ENCODE assay signal across 18 cellular contexts in genomic region chr12:106271575-106272505, GRCh38. TPM values are rescaled to one million over a fixed set of nuclear protein-coding genes. Genes with fewer than 3 reads are reported as not detected.
DNase-seq lines count a peak whose midpoint lies in the region; ATAC-seq, FAIRE-seq and TF ChIP-seq lines count a peak whose summit lies in the region.
"Had no signal": no experiment of that assay in that cellular context is flagged by ENCODE, and none has a peak within 500 bp of the region (broad histone marks: within the 10 kb centered on the region; RNA-seq: fewer than 3 reads in every experiment).

No MANE protein-coding gene starts in this region.

- H2BK12ac ChIP-seq in mesenchymal stem cell (ENCODE audit: low read length in 2 of 2): no peak overlapping the region

- intact Hi-C loops in left ventricle myocardium superior (cut with micrococcal nuclease): no loop called here
- intact Hi-C loops in HepG2 (cut with micrococcal nuclease; ENCODE audit: unreplicated experiment): no loop called here

- TF ChIP-seq CTCF in right atrium auricular region (IDR thresholded peaks at IDR 0.05) (no peak), HepG2 (CRISPR knock-in tag; IDR thresholded peaks at IDR 0.05) (no peak)

- DNase-seq in left ventricle myocardium superior: no peak
- DNase-seq in right atrium auricular region (ENCODE audit: low spot score): no peak
- no peak for DNase-seq in epithelial cell of prostate (ENCODE audit: low read depth, low spot score)
- DNase-seq in HepG2 (ENCODE audit: low spot score): no peak
- no peak for DNase-seq in mesenchymal stem cell
- DNase-seq in NCI-H128 (lab: John Stamatoyannopoulos, UW; ENCODE audit: unreplicated experiment): no peak
- no peak for DNase-seq in activated CD8-positive, alpha-beta memory T cell treated with anti-CD3 and anti-CD28 coated beads, Interleukin-2, amount 50 U/mL, for 4 hours
- DNase-seq: EL, HCEC 1CT, IMR-90, MV-4-11, NCI-H1694 treated with DMSO at 0.1 percent for 48 hours, NCI-H446 treated with DMSO at 0.1 percent for 48 hours, NCI-H748 treated with DMSO at 0.1 percent for 48 hours, Peyer's patch, Right ventricle myocardium superior had no signal

- no peak overlapping the region for H3K14ac ChIP-seq in mesenchymal stem cell (ENCODE audit: low read length in 2 of 2)

- H3K4me2 ChIP-seq in HepG2 (ENCODE audit: low read depth, low read length) (no peak overlapping the region; the same call in 1 of the 2 replicates), mesenchymal stem cell (ENCODE audit: low read length, poor library complexity, severe bottlenecking) (no peak overlapping the region)
- H3K4me2 ChIP-seq: BLaER1 treated with 17β-estradiol and CSF1 and Interleukin-3, amounts not matched to agents 10 nM and 100 nM had no signal

- H3K27ac ChIP-seq in right atrium auricular region (no peak overlapping the region), epithelial cell of prostate (peak overlapping the region; percentile 59), HepG2 (ENCODE audit: extremely low read length, insufficient read depth, low read length) (no peak overlapping the region), mesenchymal stem cell (ENCODE audit: low read length, poor library complexity, severe bottlenecking) (no peak overlapping the region)
- H3K27ac ChIP-seq: BLaER1 treated with 17β-estradiol and CSF1 and Interleukin-3, amounts not matched to agents 10 nM and 100 nM; Peyer's patch had no signal

- H3K23ac ChIP-seq in mesenchymal stem cell (ENCODE audit: low read length in 2 of 2): no peak overlapping the region

- no peaks in the 10 kb centered on the region for H3K9me3 ChIP-seq in right atrium auricular region
- no peaks in the 10 kb centered on the region for H3K9me3 ChIP-seq in HepG2 (ENCODE audit: low read length)
- H3K9me3 ChIP-seq in mesenchymal stem cell (ENCODE audit: control insufficient read depth, low read length): no peaks in the 10 kb centered on the region
- H3K9me3 ChIP-seq: BLaER1 treated with 17β-estradiol and CSF1 and Interleukin-3, amounts not matched to agents 10 nM and 100 nM; Peyer's patch had no signal

- H3K79me2 ChIP-seq in HepG2 (ENCODE audit: insufficient read depth, low read length): no peaks in the 10 kb centered on the region

- H3K36me3 ChIP-seq in right atrium auricular region (no peaks in the 10 kb centered on the region), HepG2 (replicated peaks in 1 of 2; ENCODE audit: control insufficient read depth in 1 of 2, insufficient read depth in 2 of 2, low read length in 2 of 2) (no peaks in the 10 kb centered on the region), mesenchymal stem cell (ENCODE audit: control insufficient read depth in 1 of 2, insufficient read depth in 2 of 2, low read depth in 1 of 2, low read length in 2 of 2) (no peaks in the 10 kb centered on the region)
- H3K36me3 ChIP-seq: BLaER1 treated with 17β-estradiol and CSF1 and Interleukin-3, amounts not matched to agents 10 nM and 100 nM; Peyer's patch had no signal

- no peak overlapping the region for H2BK120ac ChIP-seq in mesenchymal stem cell (ENCODE audit: low read depth, low read length)

- no peak for FAIRE-seq in HepG2 (lab: Jason Lieb, UNC)

- H3K27me3 ChIP-seq in right atrium auricular region (no peaks in the 10 kb centered on the region), HepG2 (ENCODE audit: control insufficient read depth in 1 of 2, insufficient read depth in 2 of 2, low read length in 2 of 2) (peaks cover 1 to 2% of the 10 kb centered on the region in 2 experiments; a peak in 1 of 5 replicates), mesenchymal stem cell (ENCODE audit: control insufficient read depth in 1 of 2, insufficient read depth in 1 of 2, low read length in 2 of 2) (no peaks in the 10 kb centered on the region)
- H3K27me3 ChIP-seq: BLaER1 treated with 17β-estradiol and CSF1 and Interleukin-3, amounts not matched to agents 10 nM and 100 nM; Peyer's patch had no signal

- no peak overlapping the region for H3K18ac ChIP-seq in mesenchymal stem cell (ENCODE audit: low read depth in 1 of 2, low read length in 2 of 2)

- H4K20me1 ChIP-seq in HepG2 (ENCODE audit: insufficient read depth, low read length): no peaks in the 10 kb centered on the region
- H4K20me1 ChIP-seq: BLaER1 treated with 17β-estradiol and CSF1 and Interleukin-3, amounts not matched to agents 10 nM and 100 nM had no signal

- H2AFZ ChIP-seq in HepG2 (ENCODE audit: low read length): no peak overlapping the region
- H2AFZ ChIP-seq in mesenchymal stem cell (ENCODE audit: low read depth, low read length): no peak overlapping the region

- H3K4ac ChIP-seq in mesenchymal stem cell (ENCODE audit: low read depth in 1 of 2, low read length in 2 of 2): no peak overlapping the region

- no peak overlapping the region for H2BK15ac ChIP-seq in mesenchymal stem cell (ENCODE audit: low read depth, poor library complexity, severe bottlenecking)

- WGBS in HepG2 (ENCODE audit: low lambda C conversion rate): 53% methylated on average over 5 of the region's 5 CpGs
- WGBS in mesenchymal stem cell: 83% methylated on average over 1 of the region's 5 CpGs

- no peak for TF ChIP-seq POLR2A in HepG2 (IDR thresholded peaks at IDR 0.05; ENCODE audit: insufficient read depth in 1 of 2, low read depth in 2 of 2, low read length in 2 of 2)

- no peak for TF ChIP-seq RAD21 in HepG2 (CRISPR knock-in tag; IDR thresholded peaks at IDR 0.05)

- BruUV-seq in HepG2 (replicated peaks; lab: Mats Ljungman, UMichigan): no TSS peak

- CTCF ChIA-PET in HepG2 (lab: Yijun Ruan, JAX; ENCODE audit: low intra/inter-chr PET ratio, low total read pairs): no interaction called here

- H4K91ac ChIP-seq in mesenchymal stem cell (ENCODE audit: low read length): no peak overlapping the region

- ATAC-seq in left ventricle myocardium superior (peak; percentile 56), HepG2 (no peak), GM21825 (IDR thresholded peaks at IDR 0.05; ENCODE audit: unreplicated experiment) (no peak)

- no peak for TF ChIP-seq EP300 in HepG2 (IDR thresholded peaks at IDR 0.05; ENCODE audit: low read depth in 2 of 2, low read length in 2 of 2)
- no peak for TF ChIP-seq EP300 in HepG2 (CRISPR knock-in tag; IDR thresholded peaks at IDR 0.05; ENCODE audit: borderline replicate concordance)

- no peak overlapping the region for H3K4me3 ChIP-seq in right atrium auricular region
- H3K4me3 ChIP-seq in HepG2 (replicated peaks in 1 of 3; ENCODE audit: insufficient read depth in 1 of 3, low read depth in 2 of 3, low read length in 3 of 3): no peak overlapping the region
- no peak overlapping the region for H3K4me3 ChIP-seq in mesenchymal stem cell (ENCODE audit: insufficient read depth in 1 of 2, low read depth in 1 of 2, low read length in 2 of 2)
- H3K4me3 ChIP-seq: BLaER1 treated with 17β-estradiol and CSF1 and Interleukin-3, amounts not matched to agents 10 nM and 100 nM; Peyer's patch had no signal

- in situ Hi-C loops in HepG2 (cut with HindIII; ENCODE audit: extremely low pct_ligation_motif_present, low pct_unique_long_range_greater_than_20kb): no loop called here

- H3K79me1 ChIP-seq in mesenchymal stem cell (replicated peaks; ENCODE audit: low read length, poor library complexity, severe bottlenecking): no peaks in the 10 kb centered on the region

- H3K4me1 ChIP-seq in right atrium auricular region (no peaks in the 10 kb centered on the region), HepG2 (ENCODE audit: insufficient read depth, low read length) (peaks cover 49% of the 10 kb centered on the region), mesenchymal stem cell (ENCODE audit: control insufficient read depth, insufficient read depth, low read depth, low read length) (no peaks in the 10 kb centered on the region)

- no peak overlapping the region for H2BK5ac ChIP-seq in mesenchymal stem cell (ENCODE audit: low read depth, low read length, poor library complexity, severe bottlenecking)

- H3K9ac ChIP-seq in HepG2 (ENCODE audit: insufficient read depth, low read depth, low read length) (0 out of 2 replicates have a peak overlapping the region, but pooled peaks have one; percentile 6), mesenchymal stem cell (ENCODE audit: low read length) (no peak overlapping the region)
- H3K9ac ChIP-seq: BLaER1 treated with 17β-estradiol and CSF1 and Interleukin-3, amounts not matched to agents 10 nM and 100 nM had no signal

- H2AK5ac ChIP-seq in mesenchymal stem cell (ENCODE audit: low read length, severe bottlenecking): no peak overlapping the region

- POLR2A ChIA-PET in HepG2 (lab: Yijun Ruan, JAX): interaction anchor here (0.6 to 1.5 kb wide), 3 partner anchors 10 to 26 kb away, joined by 3 to 5 read pairs (median 3); partner anchors contain the start of gene CKAP4

- H4K8ac ChIP-seq in mesenchymal stem cell (ENCODE audit: low read length): no peak overlapping the region

RNA-seq across cellular contexts. Expression of gene CKAP4, which starts 24.0 kb away (rescaled TPM):
- total RNA-seq in left ventricle myocardium superior (37.5 TPM), right atrium auricular region (10 to 100 TPM; 50.1 to 56.8 TPM), HepG2 (2016; rRNA removed; fragmentation: Illumina TruSeq; extraction: Trizol) (37.3 and 70.2 TPM in 2 replicates)
- 3.7 and 3.9 TPM in 2 replicates for total RNA-seq in HepG2 (2016; cell fraction: cytosol; rRNA removed; fragmentation: Illumina TruSeq; extraction: Trizol; ENCODE audit: low read depth)
- total RNA-seq in HepG2 (2016; cell fraction: insoluble cytoplasmic fraction; rRNA removed; fragmentation: Illumina TruSeq; extraction: Trizol): 34.6 and 68.5 TPM in 2 replicates
- total RNA-seq in HepG2 (2016; cell fraction: membrane; rRNA removed; fragmentation: Illumina TruSeq; extraction: Trizol): 14.7 and 15.5 TPM in 2 replicates
- 67.9 and 80.5 TPM in 2 replicates for total RNA-seq in HepG2 (2016; cell fraction: nucleus; rRNA removed; fragmentation: Illumina TruSeq; extraction: Trizol)
- polyA plus RNA-seq in HepG2 (2011; rRNA removed): 39.2 and 45.4 TPM in 2 replicates
- 30.8 and 37.4 TPM in 2 replicates for polyA plus RNA-seq in HepG2 (2011; cell fraction: cytosol; rRNA removed)
- 17.5 and 20.0 TPM in 2 replicates for polyA plus RNA-seq in HepG2 (2011; cell fraction: nucleus; rRNA removed)
- polyA plus RNA-seq in HepG2 (2012): 76.8 and 81.5 TPM in 2 replicates
- polyA plus RNA-seq in HepG2 (2016; cell fraction: cytosol; fragmentation: Illumina TruSeq; extraction: Trizol; ENCODE audit: low read depth): 4.9 and 5.3 TPM in 2 replicates
- 44.7 and 53.0 TPM in 2 replicates for polyA plus RNA-seq in HepG2 (2016; cell fraction: insoluble cytoplasmic fraction; fragmentation: Illumina TruSeq; extraction: Trizol; ENCODE audit: low read depth)
- 13.7 and 14.8 TPM in 2 replicates for polyA plus RNA-seq in HepG2 (2016; cell fraction: membrane; fragmentation: Illumina TruSeq; extraction: Trizol; ENCODE audit: low read depth)
- polyA plus RNA-seq in HepG2 (2016; cell fraction: nucleus; fragmentation: Illumina TruSeq; extraction: Trizol; ENCODE audit: insufficient read depth, low read depth): 125 and 131 TPM in 2 replicates
- polyA minus RNA-seq in HepG2 (2011; rRNA and poly(A)+ RNA removed; ENCODE audit: low replicate concordance): 17.1 and 29.8 TPM in 2 replicates
- 29.4 and 33.1 TPM in 2 replicates for polyA minus RNA-seq in HepG2 (2011; cell fraction: cytosol; rRNA and poly(A)+ RNA removed)
- polyA minus RNA-seq in HepG2 (2011; cell fraction: nucleus; rRNA and poly(A)+ RNA removed): 11.7 and 15.9 TPM in 2 replicates
- 382 TPM for polyA plus RNA-seq in mesenchymal stem cell (2013, experiment 1 of 2)
- polyA plus RNA-seq in mesenchymal stem cell (2013, experiment 2 of 2): 384 TPM

RNA-seq across cellular contexts. Expression of gene TCP11L2, which starts 30.7 kb away (rescaled TPM):
- total RNA-seq in left ventricle myocardium superior: 104 TPM
- 10 to 100 TPM; 34.0 to 59.1 TPM for total RNA-seq in right atrium auricular region
- 4.6 TPM in 2 replicates for total RNA-seq in HepG2 (2016; rRNA removed; fragmentation: Illumina TruSeq; extraction: Trizol)
- 1.1 and 1.3 TPM in 2 replicates for total RNA-seq in HepG2 (2016; cell fraction: cytosol; rRNA removed; fragmentation: Illumina TruSeq; extraction: Trizol; ENCODE audit: low read depth)
- total RNA-seq in HepG2 (2016; cell fraction: insoluble cytoplasmic fraction; rRNA removed; fragmentation: Illumina TruSeq; extraction: Trizol): 3.7 and 4.3 TPM in 2 replicates
- 1.4 and 2.2 TPM in 2 replicates for total RNA-seq in HepG2 (2016; cell fraction: membrane; rRNA removed; fragmentation: Illumina TruSeq; extraction: Trizol)
- 5.1 and 5.6 TPM in 2 replicates for total RNA-seq in HepG2 (2016; cell fraction: nucleus; rRNA removed; fragmentation: Illumina TruSeq; extraction: Trizol)
- 24.1 and 29.2 TPM in 2 replicates for polyA plus RNA-seq in HepG2 (2011; rRNA removed)
- polyA plus RNA-seq in HepG2 (2011; cell fraction: cytosol; rRNA removed): 10.5 and 16.7 TPM in 2 replicates
- 21.9 and 33.5 TPM in 2 replicates for polyA plus RNA-seq in HepG2 (2011; cell fraction: nucleus; rRNA removed)
- 16.7 and 20.6 TPM in 2 replicates for polyA plus RNA-seq in HepG2 (2012)
- polyA plus RNA-seq in HepG2 (2016; cell fraction: cytosol; fragmentation: Illumina TruSeq; extraction: Trizol; ENCODE audit: low read depth): 0.17 and 0.33 TPM in 2 replicates
- polyA plus RNA-seq in HepG2 (2016; cell fraction: insoluble cytoplasmic fraction; fragmentation: Illumina TruSeq; extraction: Trizol; ENCODE audit: low read depth): 1.5 and 1.6 TPM in 2 replicates
- polyA plus RNA-seq in HepG2 (2016; cell fraction: membrane; fragmentation: Illumina TruSeq; extraction: Trizol; ENCODE audit: low read depth): 0.25 and 0.38 TPM in 2 replicates
- 4.4 and 4.8 TPM in 2 replicates for polyA plus RNA-seq in HepG2 (2016; cell fraction: nucleus; fragmentation: Illumina TruSeq; extraction: Trizol; ENCODE audit: insufficient read depth, low read depth)
- polyA minus RNA-seq in HepG2 (2011; rRNA and poly(A)+ RNA removed; ENCODE audit: low replicate concordance): 9.5 and 54.7 TPM in 2 replicates
- 41.0 and 60.4 TPM in 2 replicates for polyA minus RNA-seq in HepG2 (2011; cell fraction: cytosol; rRNA and poly(A)+ RNA removed)
- polyA minus RNA-seq in HepG2 (2011; cell fraction: nucleus; rRNA and poly(A)+ RNA removed): 73.6 and 109 TPM in 2 replicates
- polyA plus RNA-seq in mesenchymal stem cell (2013, experiment 1 of 2): 9.8 TPM
- polyA plus RNA-seq in mesenchymal stem cell (2013, experiment 2 of 2): 9.8 TPM
